ENCODE assay signal across 15 cellular contexts in genomic region chr2:232892843-232893242, GRCh38. TPM values are rescaled to one million over a fixed set of nuclear protein-coding genes. Genes with fewer than 3 reads are reported as not detected.
DNase-seq lines count a peak whose midpoint lies in the region; ATAC-seq, FAIRE-seq and TF ChIP-seq lines count a peak whose summit lies in the region.
"Had no signal": no experiment of that assay in that cellular context is flagged by ENCODE, and none has a peak within 500 bp of the region (broad histone marks: within the 10 kb centered on the region; RNA-seq: fewer than 3 reads in every experiment).

No MANE protein-coding gene starts in this region.

- TF ChIP-seq EP300 in K562 (IDR thresholded peaks at IDR 0.05; ENCODE audit: low read length) = no peak
- no peak for TF ChIP-seq EP300 in stomach (IDR thresholded peaks at IDR 0.05)

- POLR2A ChIA-PET in K562 (lab: Yijun Ruan, JAX) = interaction anchor here (0.5 kb wide), 1 partner anchor 160 kb away, joined by 4 read pairs; no protein-coding TSS in a partner anchor

- peaks cover 5 to 11% of the 10 kb centered on the region in 2 experiments; a peak in 3 of 5 replicates for H3K4me1 ChIP-seq in K562 (replicated peaks in 1 of 2; ENCODE audit: control insufficient read depth in 2 of 2, insufficient read depth in 2 of 2, low read length in 2 of 2)
- H3K4me1 ChIP-seq in lower lobe of right lung = no peaks in the 10 kb centered on the region
- H3K4me1 ChIP-seq in stomach = peaks cover 0 to 5% (median 0%) of the 10 kb centered on the region in 4 donors

- peak; percentile 1 for DNase-seq in activated CD4-positive, alpha-beta T cell treated with anti-CD3 and anti-CD28 coated beads for 48 hours
- DNase-seq in activated CD4-positive, alpha-beta T cell treated with anti-CD3 and anti-CD28 coated beads, Interleukin-2, amount 50 U/mL, for 48 hours = no peak
- no peak for DNase-seq in K562 (ENCODE audit: extremely low read depth in 1 of 4, low spot score in 3 of 4)
- peak; percentile 30 for DNase-seq in lower lobe of right lung
- DNase-seq in stimulated activated CD8-positive, alpha-beta memory T cell treated with anti-CD3 and anti-CD28 coated beads, Interleukin-4, amount 100 ng/mL, for 48 hours = peak; percentile 16
- no peak for DNase-seq in T-helper 17 cell
- no peak for DNase-seq in stomach
- DNase-seq in retina = no peak
- DNase-seq: Karpas-422, NCI-H1417, NCI-H2029, NCI-H524 had no signal

- no peak overlapping the region for H3K9ac ChIP-seq in K562 (ENCODE audit: insufficient read depth in 1 of 2, low read depth in 2 of 2, low read length in 2 of 2)

- H3K79me2 ChIP-seq in K562 (ENCODE audit: control insufficient read depth, insufficient read depth, low read length) = no peaks in the 10 kb centered on the region

- H4K20me1 ChIP-seq in K562 (replicated peaks; ENCODE audit: control insufficient read depth, insufficient read depth, low read length) = no peaks in the 10 kb centered on the region

- no peak overlapping the region for H3K4me3 Mint-ChIP-seq in T-helper 17 cell

- peaks cover 6% of the 10 kb centered on the region for H3K4me1 Mint-ChIP-seq in T-helper 17 cell

- H3K27ac Mint-ChIP-seq in T-helper 17 cell = no peak overlapping the region

- TF ChIP-seq POLR2A in K562 (conservative IDR thresholded peaks at IDR 0.05) = no peak
- TF ChIP-seq POLR2A in stomach (IDR thresholded peaks at IDR 0.05) = no peak

- no peaks in the 10 kb centered on the region for H3K9me3 ChIP-seq in K562 (replicated peaks; ENCODE audit: control insufficient read depth, insufficient read depth, low read depth, low read length)
- H3K9me3 ChIP-seq in lower lobe of right lung = no peaks in the 10 kb centered on the region
- H3K9me3 ChIP-seq in T-helper 17 cell (ENCODE audit: control insufficient read depth, low read length, poor library complexity, severe bottlenecking) = no peaks in the 10 kb centered on the region
- no peaks in the 10 kb centered on the region for H3K9me3 ChIP-seq in stomach

- 23% methylated on average over 8 of the region's 20 CpGs for WGBS in K562 (ENCODE audit: insufficient coverage, low coverage, missing lambda C conversion rate)
- WGBS in stomach, 5 donors = 91 to 94% (median 93%) methylated on average over 18 to 20 of the region's 20 CpGs

- no peak for FAIRE-seq in K562 (lab: Jason Lieb, UNC)
- FAIRE-seq: HepG2, RCC 7860 had no signal

- intact Hi-C loops in K562 (cut with micrococcal nuclease) (no loop called here), lower lobe of right lung (cut with DNase I) (no loop called here), stomach (cut with DNase I; ENCODE audit: low total_unique reads) (no loop called here)

- H3K4me3 ChIP-seq in K562 = no peak overlapping the region
- no peak overlapping the region for H3K4me3 ChIP-seq in lower lobe of right lung
- H3K4me3 ChIP-seq in stomach = no peak overlapping the region

- peaks cover 41% of the 10 kb centered on the region for H3K27me3 Mint-ChIP-seq in T-helper 17 cell

- H3K27me3 ChIP-seq in K562 (ENCODE audit: control insufficient read depth in 2 of 2, insufficient read depth in 2 of 2, low read length in 2 of 2) (peaks cover 0 to 53% of the 10 kb centered on the region in 2 experiments; a peak in 3 of 5 replicates), lower lobe of right lung (ENCODE audit: low read depth) (peaks cover 9% of the 10 kb centered on the region), stomach (peaks cover 0 to 46% (median 0%) of the 10 kb centered on the region in 3 donors)

- no peak overlapping the region for H3K27ac ChIP-seq in K562 (ENCODE audit: extremely low read depth, low read depth, low read length)
- no peak overlapping the region for H3K27ac ChIP-seq in lower lobe of right lung
- no peak overlapping the region for H3K27ac ChIP-seq in stomach
- H3K27ac ChIP-seq: 22Rv1 had no signal

- TF ChIP-seq RAD21 in K562 (CRISPR knock-in tag; conservative IDR thresholded peaks at IDR 0.05 in 1 of 2, IDR thresholded peaks at IDR 0.05 in 1 of 2) = no peak

- H2AFZ ChIP-seq in K562 (ENCODE audit: low read depth, low read length) = no peak overlapping the region

- no TSS peak for BruUV-seq in K562 (replicated peaks; lab: Mats Ljungman, UMichigan)

- H3K36me3 Mint-ChIP-seq in T-helper 17 cell (ENCODE audit: low read depth) = no peaks in the 10 kb centered on the region

- ATAC-seq in K562 (no peak), lower lobe of right lung (no peak), T-helper 17 cell (no peak)
- ATAC-seq: HepG2 had no signal

- in situ Hi-C loops in K562 (cut with MboI) = no loop called here

- H3K9me1 ChIP-seq in K562 (ENCODE audit: control insufficient read depth, insufficient read depth, low read length) = no peaks in the 10 kb centered on the region

- TF ChIP-seq CTCF in K562 (IDR thresholded peaks at IDR 0.05 in 2 of 3, conservative IDR thresholded peaks at IDR 0.05 in 1 of 3; ENCODE audit: insufficient read depth in 2 of 3, low read depth in 1 of 3, low read length in 3 of 3) = no peak
- no peak for TF ChIP-seq CTCF in lower lobe of right lung (IDR thresholded peaks at IDR 0.05)
- no peak for TF ChIP-seq CTCF in stomach (IDR thresholded peaks at IDR 0.05)

- H3K36me3 ChIP-seq in K562 (ENCODE audit: control insufficient read depth, insufficient read depth, low read length) (no peaks in the 10 kb centered on the region), lower lobe of right lung (no peaks in the 10 kb centered on the region), stomach (peaks cover 0 to 12% (median 3%) of the 10 kb centered on the region in 4 donors)

- no peak overlapping the region for H3K4me2 ChIP-seq in K562 (ENCODE audit: insufficient read depth, low read length)

- CTCF ChIA-PET in K562 (lab: Yijun Ruan, JAX; ENCODE audit: low intra/inter-chr PET ratio) = no interaction called here

TF ChIP-seq in K562, 482 proteins besides CTCF, POLR2A, EP300 and RAD21:
- TF ChIP-seq RBM39 (optimal IDR thresholded peaks at IDR 0.05; ENCODE audit: low read depth, low read length) (no peak), ATF1 (CRISPR knock-in tag; IDR thresholded peaks at IDR 0.05) (no peak), ATF1 (tag; IDR thresholded peaks at IDR 0.05) (peak; percentile 11; the same call in 1 of the 2 replicates), ZBTB7A (IDR thresholded peaks at IDR 0.05; ENCODE audit: borderline replicate concordance, control insufficient read depth, low read depth, low read length) (no peak), MLLT1 (IDR thresholded peaks at IDR 0.05) (no peak), IRF2 (CRISPR knock-in tag; IDR thresholded peaks at IDR 0.05) (no peak), KDM1A (IDR thresholded peaks at IDR 0.05) (no peak), CEBPB (tag; IDR thresholded peaks at IDR 0.05) (no peak)
TF ChIP-seq in K562: peak in this region for 1.

RNA-seq across cellular contexts. Expression of gene SNORC, which starts 22.8 kb away (rescaled TPM):
- total RNA-seq in K562 (2011; cell fraction: chromatin; rRNA removed; ENCODE audit: low replicate concordance) = 1.1 and 2.1 TPM in 2 replicates
- total RNA-seq in K562 (2011; cell fraction: nucleolus; rRNA removed) = 0.83 and 1.8 TPM in 2 replicates
- 0.88 and 1.3 TPM in 2 replicates for total RNA-seq in K562 (2011; cell fraction: nucleoplasm; rRNA removed)
- total RNA-seq in K562 (2014; rRNA removed) = 0.23 and 2.0 TPM in 2 replicates
- total RNA-seq in K562 (2014; rRNA removed; fragmentation: Illumina TruSeq; extraction: Trizol) = 0.16 and 0.36 TPM in 2 replicates
- total RNA-seq in K562 (2015; rRNA removed; fragmentation: Illumina TruSeq; extraction: Trizol) = 0.41 and 0.72 TPM in 2 replicates
- total RNA-seq in K562 (2021) = 0.80 and 1.7 TPM in 2 replicates
- 0.14 and 0.32 TPM in 2 replicates for polyA plus RNA-seq in K562 (2011; rRNA removed)
- 0.37 and 0.57 TPM in 2 replicates for polyA plus RNA-seq in K562 (2011; cell fraction: cytosol; rRNA removed)
- polyA plus RNA-seq in K562 (2011; cell fraction: nucleus; rRNA removed) = 2.4 and 3.1 TPM in 2 replicates
- polyA plus RNA-seq in K562 (2012) = 0.39 and 2.0 TPM in 2 replicates
- polyA plus RNA-seq in K562 (2014; fragmentation: Illumina TruSeq; extraction: Trizol) = 0.25 and 1.1 TPM in 2 replicates
- polyA plus RNA-seq in K562 (2014; fragmentation: Nextera tagmentation; extraction: Ambion mirVana) = not detected
- 0.42 and 2.5 TPM in 2 replicates for polyA plus RNA-seq in K562 (2014; rRNA removed)
- polyA minus RNA-seq in K562 (2011; rRNA and poly(A)+ RNA removed) = 0.07 and 0.15 TPM in 2 replicates
- polyA minus RNA-seq in K562 (2011; cell fraction: cytosol; rRNA and poly(A)+ RNA removed) = not detected in 2 replicates
- 0.33 and 0.40 TPM in 2 replicates for polyA minus RNA-seq in K562 (2011; cell fraction: nucleus; rRNA and poly(A)+ RNA removed)
- 0.53 TPM for total RNA-seq in lower lobe of right lung
- 1 to 10 TPM; 1.0 TPM for total RNA-seq in T-helper 17 cell
- 10 to 100 TPM in 2 of 5 donors, 1 to 10 TPM in 1, under 1 TPM in 1, not detected in 1; 0.55 to 23.8 (median 7.1) TPM for total RNA-seq in stomach
- 1 to 10 TPM; 2.1 to 7.5 (median 6.3) TPM for polyA plus RNA-seq in stomach

Comparison
In these comparisons a context has a peak if more than half of its experiments do, and no peak if none do; other contexts are left out.
1. DNase-seq: peak in activated CD4-positive, alpha-beta T cell treated with anti-CD3 and anti-CD28 coated beads for 48 hours (single experiment), lower lobe of right lung (single experiment) and stimulated activated CD8-positive, alpha-beta memory T cell treated with anti-CD3 and anti-CD28 coated beads, Interleukin-4, amount 100 ng/mL, for 48 hours (single experiment); none in activated CD4-positive, alpha-beta T cell treated with anti-CD3 and anti-CD28 coated beads, Interleukin-2, amount 50 U/mL, for 48 hours (0 of 2), K562 (0 of 4), T-helper 17 cell (0 of 3), stomach (single experiment) and retina (single experiment).